In the genomic region with DNA sequence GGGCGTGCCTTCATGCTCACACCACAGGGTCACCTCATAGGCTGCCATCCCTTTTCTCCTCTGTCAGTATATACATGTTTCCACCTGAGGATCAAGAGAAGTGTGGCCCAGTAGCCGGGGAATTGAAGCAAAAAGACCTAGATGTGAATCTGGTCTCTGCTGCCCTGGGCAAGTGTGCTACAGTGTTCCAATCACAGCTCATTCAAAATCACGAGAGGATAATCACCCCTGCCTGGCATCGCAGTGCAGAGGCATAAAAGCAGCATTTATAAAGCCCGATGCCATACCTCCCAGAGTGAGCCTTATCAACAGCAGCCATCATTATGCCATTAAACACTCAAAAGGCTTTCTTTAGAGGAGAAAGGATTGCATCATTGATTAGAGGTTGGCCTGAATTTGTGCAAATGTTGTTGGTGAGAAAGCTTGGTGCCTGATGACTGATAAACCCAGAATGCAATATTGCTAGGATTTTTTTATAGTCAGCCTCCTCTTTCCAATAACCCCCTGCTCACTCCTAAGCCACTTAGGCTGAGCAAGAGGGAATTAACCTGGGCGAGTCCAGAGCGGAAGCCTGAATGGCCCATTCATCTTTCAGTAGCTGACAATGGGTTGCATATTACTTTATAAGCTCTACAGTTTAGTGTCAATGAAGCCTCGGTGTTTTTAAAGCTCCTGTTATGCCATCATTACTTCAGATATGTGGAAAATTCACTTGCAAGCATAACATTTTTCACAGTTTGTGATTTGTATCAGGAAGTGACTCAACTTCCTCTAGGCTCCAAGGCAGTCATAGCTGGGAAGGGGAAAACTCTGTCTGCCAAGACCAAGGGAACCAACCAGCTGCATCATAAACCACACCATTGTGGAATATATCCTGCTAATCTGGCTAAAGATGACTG, we compare ENCODE assay signal across 9 cellular contexts.
DNase-seq lines count a peak whose midpoint lies in the region; ATAC-seq and TF ChIP-seq lines count a peak whose summit lies in the region.
"Had no signal": no experiment of that assay in that cellular context is flagged by ENCODE, and none has a peak within 500 bp of the region (broad histone marks: within the 10 kb centered on the region; RNA-seq: fewer than 3 reads in every experiment).

No MANE protein-coding gene starts in this region.

- no peak for ATAC-seq in stimulated activated naive CD8-positive, alpha-beta T cell treated with anti-CD3 and anti-CD28 coated beads, Interleukin-15, amount 100 ng/mL, for 72 hours
- ATAC-seq: natural killer cell treated with Interleukin-12 subunit alpha and Interleukin-12 subunit beta and Interleukin-15 and Interleukin-18, amount 100 ng/mL, for 72 hours had no signal

- H3K4me3 ChIP-seq in HFF-Myc (replicated peaks; ENCODE audit: low read depth, low read length) = no peak overlapping the region
- no peak overlapping the region for H3K4me3 ChIP-seq in fibroblast of villous mesenchyme (ENCODE audit: low read depth, low read length)
- no peak overlapping the region for H3K4me3 ChIP-seq in skeletal muscle satellite cell (ENCODE audit: low read length)

- peak overlapping the region; percentile 47 for H3K9ac ChIP-seq in skeletal muscle satellite cell (ENCODE audit: low read depth, low read length)

- peaks cover 36% of the 10 kb centered on the region for H3K4me1 ChIP-seq in skeletal muscle satellite cell (ENCODE audit: control insufficient read depth, insufficient read depth, low read length)

- H3K27ac Mint-ChIP-seq in Calu3 (ENCODE audit: unreplicated experiment) = no peak overlapping the region
- no peak overlapping the region for H3K27ac Mint-ChIP-seq in stimulated activated naive CD8-positive, alpha-beta T cell treated with anti-CD3 and anti-CD28 coated beads, Interleukin-15, amount 100 ng/mL, for 72 hours
- H3K27ac Mint-ChIP-seq: natural killer cell treated with Interleukin-12 subunit alpha and Interleukin-12 subunit beta and Interleukin-15 and Interleukin-18, amount 100 ng/mL, for 72 hours had no signal

- BruUV-seq in Calu3 (replicated peaks; lab: Mats Ljungman, UMichigan) = no TSS peak

- H3K27me3 ChIP-seq in skeletal muscle satellite cell (ENCODE audit: control insufficient read depth, insufficient read depth, low read length) = no peaks in the 10 kb centered on the region

- intact Hi-C loops in Calu3 (cut with micrococcal nuclease; ENCODE audit: unreplicated experiment) = no loop called here

- CTCF ChIA-PET in Calu3 (lab: Charles Lee) = no interaction called here

- TF ChIP-seq CTCF in HFF-Myc (IDR thresholded peaks at IDR 0.05; ENCODE audit: low read depth, low read length, missing control alignments) (no peak), fibroblast of villous mesenchyme (IDR thresholded peaks at IDR 0.05; ENCODE audit: insufficient read depth, low read depth, low read length) (no peak), Calu3 (IDR thresholded peaks at IDR 0.05; ENCODE audit: unreplicated experiment) (no peak)

- H3K4me3 Mint-ChIP-seq in Calu3 (ENCODE audit: low read depth, unreplicated experiment) = no peak overlapping the region
- H3K4me3 Mint-ChIP-seq in stimulated activated naive CD8-positive, alpha-beta T cell treated with anti-CD3 and anti-CD28 coated beads, Interleukin-15, amount 100 ng/mL, for 72 hours = no peak overlapping the region
- H3K4me3 Mint-ChIP-seq: natural killer cell treated with Interleukin-12 subunit alpha and Interleukin-12 subunit beta and Interleukin-15 and Interleukin-18, amount 100 ng/mL, for 72 hours had no signal

- H3K27me3 Mint-ChIP-seq in Calu3 (ENCODE audit: unreplicated experiment) = peaks cover 34% of the 10 kb centered on the region
- no peaks in the 10 kb centered on the region for H3K27me3 Mint-ChIP-seq in stimulated activated naive CD8-positive, alpha-beta T cell treated with anti-CD3 and anti-CD28 coated beads, Interleukin-15, amount 100 ng/mL, for 72 hours

- peak overlapping the region; percentile 49 for H3K4me2 ChIP-seq in skeletal muscle satellite cell (ENCODE audit: low read length)

- H3K36me3 ChIP-seq in skeletal muscle satellite cell (ENCODE audit: insufficient read depth, low read length) = no peaks in the 10 kb centered on the region

- DNase-seq in HFF-Myc (ENCODE audit: extremely low read depth, low read depth) (peak; percentile 44), RPMI7951 (ENCODE audit: low read depth) (peak; percentile 94), fibroblast of villous mesenchyme (ENCODE audit: low read depth) (peak; percentile 86), Calu3 (no peak), HT-29 (ENCODE audit: low spot score) (no peak)
- DNase-seq in activated CD8-positive, alpha-beta memory T cell treated with anti-CD3 and anti-CD28 coated beads, Interleukin-2, amount 50 U/mL, for 4 hours = no peak
- DNase-seq in stimulated activated naive CD8-positive, alpha-beta T cell treated with anti-CD3 and anti-CD28 coated beads, Interleukin-15, amount 100 ng/mL, for 72 hours = no peak

- no peaks in the 10 kb centered on the region for H3K36me3 Mint-ChIP-seq in Calu3 (ENCODE audit: insufficient read depth, unreplicated experiment)
- H3K36me3 Mint-ChIP-seq: natural killer cell treated with Interleukin-12 subunit alpha and Interleukin-12 subunit beta and Interleukin-15 and Interleukin-18, amount 100 ng/mL, for 72 hours had no signal

- no peaks in the 10 kb centered on the region for H3K4me1 Mint-ChIP-seq in Calu3 (ENCODE audit: low read depth, unreplicated experiment)
- H3K4me1 Mint-ChIP-seq in stimulated activated naive CD8-positive, alpha-beta T cell treated with anti-CD3 and anti-CD28 coated beads, Interleukin-15, amount 100 ng/mL, for 72 hours = no peaks in the 10 kb centered on the region

- no peaks in the 10 kb centered on the region for H3K9me3 Mint-ChIP-seq in Calu3 (ENCODE audit: low read depth, unreplicated experiment)
- H3K9me3 Mint-ChIP-seq in stimulated activated naive CD8-positive, alpha-beta T cell treated with anti-CD3 and anti-CD28 coated beads, Interleukin-15, amount 100 ng/mL, for 72 hours = no peaks in the 10 kb centered on the region
- H3K9me3 Mint-ChIP-seq: natural killer cell treated with Interleukin-12 subunit alpha and Interleukin-12 subunit beta and Interleukin-15 and Interleukin-18, amount 100 ng/mL, for 72 hours had no signal

- H3K9me3 ChIP-seq in skeletal muscle satellite cell (replicated peaks; ENCODE audit: low read length) = no peaks in the 10 kb centered on the region

Comparison
In these comparisons a context has a peak if more than half of its experiments do, and no peak if none do; other contexts are left out.
1. DNase-seq: peak in HFF-Myc (single experiment), RPMI7951 (single experiment) and fibroblast of villous mesenchyme (single experiment); none in Calu3 (single experiment), activated CD8-positive, alpha-beta memory T cell treated with anti-CD3 and anti-CD28 coated beads, Interleukin-2, amount 50 U/mL, for 4 hours (single experiment), HT-29 (single experiment) and stimulated activated naive CD8-positive, alpha-beta T cell treated with anti-CD3 and anti-CD28 coated beads, Interleukin-15, amount 100 ng/mL, for 72 hours (0 of 2).